In the genomic region with DNA sequence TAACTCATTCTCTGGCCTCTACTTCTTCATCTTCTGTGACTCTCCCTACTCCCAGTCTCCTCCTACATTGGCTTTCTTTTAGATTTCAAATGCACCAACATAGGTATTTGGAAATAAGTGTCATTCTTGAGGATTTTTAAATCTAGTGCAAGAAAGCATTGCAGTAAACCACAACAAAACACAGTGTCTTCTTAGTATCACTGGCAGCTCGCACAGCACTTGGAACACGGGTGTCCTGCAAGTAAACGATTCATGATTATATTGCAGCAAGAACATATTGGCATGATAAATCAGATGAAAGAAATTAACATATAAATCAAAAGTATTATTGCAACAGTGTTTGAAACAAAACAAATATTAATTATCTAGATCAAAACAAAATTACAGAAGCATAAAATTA, we compare ENCODE assay signal across 24 cellular contexts.
"Had no signal": no experiment of that assay in that cellular context is flagged by ENCODE, and none has a peak within 500 bp of the region (broad histone marks: within the 10 kb centered on the region; RNA-seq: fewer than 3 reads in every experiment).

No MANE protein-coding gene starts in this region.

- H3K27ac Mint-ChIP-seq: activated T-cell treated with anti-CD3 and anti-CD28 coated beads, Interleukin-2, amount 50 U/mL, for 72 hours; nephron progenitor cell; progenitor cell of endocrine pancreas; T-helper 1 cell treated with Interleukin-12 subunit alpha and Interleukin-12 subunit beta and Interleukin-4 antibody, amounts not matched to agents 30 μg/mL and 1 μg/mL, for 36 hours had no signal

- H3K4me1 ChIP-seq: gastrocnemius medialis, left lung, lower lobe of right lung, right lobe of liver, stomach, thyroid gland, upper lobe of left lung had no signal

- H3K9me3 ChIP-seq: gastrocnemius medialis, left lung, lower lobe of right lung, neutrophil, right lobe of liver, stomach, thyroid gland, upper lobe of left lung had no signal

- H3K27ac ChIP-seq: epithelial cell of prostate, gastrocnemius medialis, left lung, lower lobe of right lung, neutrophil, right lobe of liver, stomach, thyroid gland, upper lobe of left lung, VCaP had no signal

- ATAC-seq: activated T-cell treated with anti-CD3 and anti-CD28 coated beads, Interleukin-2, amount 50 U/mL, for 72 hours; gastrocnemius medialis; left lung; lower lobe of right lung; right lobe of liver had no signal

- H3K27me3 ChIP-seq: gastrocnemius medialis, left lung, neutrophil, right lobe of liver, thyroid gland, upper lobe of left lung had no signal

- DNase-seq: activated CD4-positive, alpha-beta T cell treated with anti-CD3 and anti-CD28 coated beads for 4 hours; activated CD4-positive, alpha-beta T cell treated with anti-CD3 and anti-CD28 coated beads, Interleukin-2, amount 50 U/mL, for 4 hours; activated naive CD4-positive, alpha-beta T cell treated with Interleukin-2 at 50 U/mL for 16 hours; activated T-cell treated with anti-CD3 and anti-CD28 coated beads, Interleukin-2, amount 50 U/mL, for 72 hours; amygdala; central memory CD4-positive, alpha-beta T cell; effector CD8-positive, alpha-beta T cell; gastrocnemius medialis; glutamatergic neuron; left lung; lower lobe of right lung; mesenchymal stem cell; nephron progenitor cell; right lobe of liver; stimulated activated CD4-positive, alpha-beta T cell treated with anti-CD3 and anti-CD28 coated beads, Interleukin-2, amount 100 ng/mL, for 48 hours; stomach; T-helper 9 cell; thyroid gland had no signal

- H3K27me3 Mint-ChIP-seq: progenitor cell of endocrine pancreas had no signal

- H3K4me3 Mint-ChIP-seq: nephron progenitor cell; T-helper 1 cell treated with Interleukin-12 subunit alpha and Interleukin-12 subunit beta and Interleukin-4 antibody, amounts not matched to agents 30 μg/mL and 1 μg/mL, for 36 hours had no signal

- H3K9me3 Mint-ChIP-seq: activated T-cell treated with anti-CD3 and anti-CD28 coated beads, Interleukin-2, amount 50 U/mL, for 72 hours; T-helper 1 cell treated with Interleukin-12 subunit alpha and Interleukin-12 subunit beta and Interleukin-4 antibody, amounts not matched to agents 30 μg/mL and 1 μg/mL, for 36 hours had no signal

- H3K4me3 ChIP-seq: gastrocnemius medialis, left lung, lower lobe of right lung, right lobe of liver, stomach, thyroid gland, upper lobe of left lung had no signal

- H3K36me3 ChIP-seq: gastrocnemius medialis, left lung, lower lobe of right lung, neutrophil, right lobe of liver, stomach, thyroid gland, upper lobe of left lung had no signal
